ENCODE assay signal across 34 cellular contexts in the genomic region with DNA sequence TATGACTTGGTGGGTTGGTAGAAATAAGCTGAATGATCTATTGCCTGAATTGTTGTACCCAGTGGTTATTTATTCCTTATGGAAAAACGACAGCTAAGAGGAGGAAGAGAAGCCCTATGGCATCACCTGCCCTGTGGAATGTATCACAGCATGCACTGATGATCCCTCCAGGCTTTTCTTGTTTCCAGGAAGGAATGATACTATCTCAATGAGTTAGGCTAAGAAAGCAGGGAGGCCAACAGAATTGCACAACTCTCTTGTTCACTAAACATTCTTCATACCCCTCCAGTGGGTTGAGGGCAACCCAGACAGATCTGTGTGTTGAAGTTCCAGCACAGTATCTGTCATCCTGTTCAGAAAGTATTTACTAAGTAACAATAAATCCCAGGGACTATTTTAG.
"Had no signal": no experiment of that assay in that cellular context is flagged by ENCODE, and none has a peak within 500 bp of the region (broad histone marks: within the 10 kb centered on the region; RNA-seq: fewer than 3 reads in every experiment).

No MANE protein-coding gene starts in this region.

- FAIRE-seq: astrocyte, bronchial epithelial cell had no signal

- H3K36me3 ChIP-seq: adrenal gland, ascending aorta, brain microvascular endothelial cell, breast epithelium, cardiac muscle cell had no signal

- H3K9me3 ChIP-seq: adrenal gland, ascending aorta, body of pancreas, breast epithelium had no signal

- ATAC-seq: activated naive CD4-positive, alpha-beta T cell treated with anti-CD3 and anti-CD28 coated beads, Interleukin-2, amount 50 U/mL, for 72 hours; activated naive CD8-positive, alpha-beta T cell treated with anti-CD3 and anti-CD28 coated beads, Interleukin-2, amount 50 U/mL, for 24 hours; activated T-cell treated with anti-CD3 and anti-CD28 coated beads, Interleukin-2, amount 50 U/mL, for 4 hours; activated T-cell treated with anti-CD3 and anti-CD28 coated beads, Interleukin-2, amount 50 U/mL, for 72 hours; activated T-helper 17 cell treated with anti-CD3 and anti-CD28 coated beads, Interleukin-2, amount 50 U/mL, for 72 hours; body of pancreas had no signal

- H3K27me3 ChIP-seq: adrenal gland, ascending aorta, body of pancreas, brain microvascular endothelial cell, breast epithelium, cardiac muscle cell had no signal

- DNase-seq: activated effector memory CD4-positive, alpha-beta T cell treated with anti-CD3 and anti-CD28 coated beads, Interleukin-2, amount 50 U/mL, for 16 hours; activated effector memory CD4-positive, alpha-beta T cell treated with Interleukin-2 at 50 U/mL for 16 hours; activated gamma-delta T cell; activated gamma-delta T cell treated with Interleukin-2 at 50 U/mL for 16 hours; activated naive CD4-positive, alpha-beta T cell; activated naive CD4-positive, alpha-beta T cell treated with anti-CD3 and anti-CD28 coated beads for 36 hours; activated naive CD4-positive, alpha-beta T cell treated with anti-CD3 and anti-CD28 coated beads, Interleukin-2, amount 10 ng/mL, durations not matched to agents 7 days and 5 days; activated naive CD4-positive, alpha-beta T cell treated with anti-CD3 and anti-CD28 coated beads, Interleukin-2, amount 50 U/mL, for 16 hours; activated naive CD4-positive, alpha-beta T cell treated with Interleukin-2 at 50 U/mL for 16 hours; activated naive CD8-positive, alpha-beta T cell treated with anti-CD3 and anti-CD28 coated beads for 36 hours; activated naive CD8-positive, alpha-beta T cell treated with anti-CD3 and anti-CD28 coated beads, Interleukin-2, amount 10 ng/mL, durations not matched to agents 7 days and 5 days; activated naive CD8-positive, alpha-beta T cell treated with anti-CD3 and anti-CD28 coated beads, Interleukin-2, amount 50 U/mL, for 24 hours; activated T-cell treated with anti-CD3 and anti-CD28 coated beads, Interleukin-2, amount 50 U/mL, for 1 hour; activated T-cell treated with anti-CD3 and anti-CD28 coated beads, Interleukin-2, amount 50 U/mL, for 24 hours; activated T-cell treated with anti-CD3 and anti-CD28 coated beads, Interleukin-2, amount 50 U/mL, for 4 hours; activated T-cell treated with anti-CD3 and anti-CD28 coated beads, Interleukin-2, amount 50 U/mL, for 48 hours; activated T-cell treated with anti-CD3 and anti-CD28 coated beads, Interleukin-2, amount 50 U/mL, for 72 hours; adrenal gland; amniotic stem cell; amygdala; anterior cingulate cortex; aorta; body of pancreas; brain microvascular endothelial cell; caudate nucleus; central memory CD4-positive, alpha-beta T cell; cerebellar nuclear complex had no signal

- H3K27ac ChIP-seq: adrenal gland, ascending aorta, body of pancreas, brain microvascular endothelial cell, breast epithelium, cardiac muscle cell had no signal

- H3K4me3 ChIP-seq: adrenal gland, ascending aorta, body of pancreas, breast epithelium, cardiac muscle cell had no signal

- H3K4me1 ChIP-seq: adrenal gland, ascending aorta, body of pancreas, breast epithelium had no signal
